In the genomic region with DNA sequence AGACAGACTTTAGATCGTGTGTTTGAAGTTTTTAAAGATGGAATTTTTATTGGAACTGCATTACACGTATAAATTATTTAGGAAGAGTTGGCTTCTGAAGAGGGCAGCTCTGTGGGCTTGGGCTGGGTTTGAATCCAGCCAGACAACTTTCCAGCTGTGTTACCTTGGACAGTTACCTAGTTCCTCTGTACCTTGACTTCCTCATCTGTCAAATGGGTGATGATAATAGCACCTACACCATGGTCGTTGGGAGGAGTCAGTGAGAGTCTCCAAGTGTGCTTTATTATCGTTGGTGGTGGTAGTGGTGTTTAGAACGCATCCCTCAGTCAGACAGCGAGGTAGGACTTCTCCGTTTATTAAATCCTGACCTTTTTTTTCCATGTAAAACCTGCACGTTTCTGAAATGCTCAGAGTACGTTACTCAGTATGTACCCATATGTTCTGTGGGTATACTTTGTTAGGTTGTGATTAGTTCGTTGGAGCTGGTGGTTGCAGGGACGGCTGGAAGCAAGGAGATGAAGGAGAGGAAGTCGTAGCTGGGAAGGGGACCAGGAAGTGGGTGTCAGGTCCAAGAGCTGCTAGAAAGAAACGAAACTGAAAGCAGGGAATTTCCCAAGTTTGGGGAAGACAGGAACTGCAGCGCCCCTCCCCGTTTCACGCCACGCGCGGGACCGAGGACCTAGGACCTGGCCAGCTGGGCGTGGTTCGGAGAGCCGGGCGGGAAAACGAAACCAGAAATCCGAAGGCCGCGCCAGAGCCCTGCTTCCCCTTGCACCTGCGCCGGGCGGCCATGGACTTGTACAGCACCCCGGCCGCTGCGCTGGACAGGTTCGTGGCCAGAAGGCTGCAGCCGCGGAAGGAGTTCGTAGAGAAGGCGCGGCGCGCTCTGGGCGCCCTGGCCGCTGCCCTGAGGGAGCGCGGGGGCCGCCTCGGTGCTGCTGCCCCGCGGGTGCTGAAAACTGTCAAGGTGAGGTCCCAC, we compare ENCODE assay signal across 8 cellular contexts. TPM values are rescaled to one million over a fixed set of nuclear protein-coding genes. Genes with fewer than 3 reads are reported as not detected.
DNase-seq lines count a peak whose midpoint lies in the region; ATAC-seq and TF ChIP-seq lines count a peak whose summit lies in the region.

OAS3 (plus strand) TSS at position 734 of the 979 bp plus-strand sequence; CDS start at position 791, 57 bp downstream.

- CTCF ChIA-PET in T-cell (lab: Charles Lee) = interaction anchor here (0.5 to 1.4 kb wide), 5 partner anchors 31 to 55 kb away, joined by 3 to 6 read pairs (median 4); partner anchors contain the start of genes OAS1 (in 1 of the 2) and OAS2 (in 1 of the 2)

- H3K36me3 ChIP-seq in HUES64 (ENCODE audit: insufficient read depth, low read length) = no peaks in the 10 kb centered on the region
- peaks cover 0 to 14% (median 3%) of the 10 kb centered on the region in 4 donors for H3K36me3 ChIP-seq in upper lobe of left lung

- H3K4me1 ChIP-seq in HUES64 (ENCODE audit: insufficient read depth, low read length) (no peaks in the 10 kb centered on the region), upper lobe of left lung (peaks cover 17 to 28% (median 20%) of the 10 kb centered on the region in 4 donors)

- no peaks in the 10 kb centered on the region for H3K27me3 Mint-ChIP-seq in T-cell
- H3K27me3 Mint-ChIP-seq in progenitor cell of endocrine pancreas = peaks cover 45% of the 10 kb centered on the region

- POLR2A ChIA-PET in T-cell (lab: Charles Lee) = interaction anchor here (0.6 kb wide), 2 partner anchors 40 to 51 kb away, joined by 3 read pairs; no protein-coding TSS in a partner anchor

- H3K4me1 Mint-ChIP-seq in T-cell (peaks cover 33 to 41% (median 40%) of the 10 kb centered on the region in 3 donors), progenitor cell of endocrine pancreas (ENCODE audit: low read depth) (peaks cover 4% of the 10 kb centered on the region)

- H3K4me3 Mint-ChIP-seq in T-cell = peak within 1 kb of the TSS; percentile 85 to 93 (median 91)
- H3K4me3 Mint-ChIP-seq in progenitor cell of endocrine pancreas (ENCODE audit: low read depth) = peak within 1 kb of the TSS; percentile 68

- TF ChIP-seq CTCF in progenitor cell of endocrine pancreas (IDR thresholded peaks at IDR 0.05; ENCODE audit: unreplicated experiment) (no peak), upper lobe of left lung (IDR thresholded peaks at IDR 0.05) (peak in 3 of 6 experiments; percentile 5 to 15 (median 6))

- peaks cover 4% of the 10 kb centered on the region for H3K36me3 Mint-ChIP-seq in T-cell
- no peaks in the 10 kb centered on the region for H3K36me3 Mint-ChIP-seq in progenitor cell of endocrine pancreas (ENCODE audit: insufficient read depth)

- H3K27ac ChIP-seq in HUES64 (ENCODE audit: low read depth, low read length) = no peak within 1 kb of the TSS
- H3K27ac ChIP-seq in upper lobe of left lung = peak within 1 kb of the TSS; percentile 73 to 88 (median 86)

- ATAC-seq in T-cell (replicated peaks in 1 of 4) (peak; percentile 70 to 76 (median 72)), left cardiac atrium (peak; percentile 96 to 97), upper lobe of left lung (ENCODE audit: low FRiP score in 2 of 2) (peak; percentile 91 to 96)

- H3K9me3 ChIP-seq in HUES64 (ENCODE audit: insufficient read depth, low read depth, low read length) (no peaks in the 10 kb centered on the region), upper lobe of left lung (no peaks in the 10 kb centered on the region)

- 19% methylated on average over 50 of the region's 50 CpGs for WGBS in HUES64
- 9 to 22% methylated on average over 22 to 48 of the region's 50 CpGs for WGBS in upper lobe of left lung, 2 donors

- peaks cover 0 to 6% (median 3%) of the 10 kb centered on the region in 3 donors for H3K9me3 Mint-ChIP-seq in T-cell
- peaks cover 3% of the 10 kb centered on the region for H3K9me3 Mint-ChIP-seq in progenitor cell of endocrine pancreas (ENCODE audit: low read depth)

- TF ChIP-seq EP300 in upper lobe of left lung (IDR thresholded peaks at IDR 0.05) = peak in 1 of 4 donors; percentile 51

- peaks cover 29% of the 10 kb centered on the region for H3K27me3 ChIP-seq in HUES64 (ENCODE audit: insufficient read depth, low read length)
- no peaks in the 10 kb centered on the region for H3K27me3 ChIP-seq in upper lobe of left lung

- peak within 1 kb of the TSS; percentile 94 to 95 for H3K27ac Mint-ChIP-seq in T-cell
- no peak within 1 kb of the TSS for H3K27ac Mint-ChIP-seq in progenitor cell of endocrine pancreas

- TF ChIP-seq POLR2A in upper lobe of left lung (IDR thresholded peaks at IDR 0.05) = peak in 2 of 4 donors; percentile 35 to 37

- H3K4me3 ChIP-seq in HUES64 (ENCODE audit: low read length) = peak within 1 kb of the TSS; percentile 55
- peak within 1 kb of the TSS; percentile 65 to 83 (median 69) for H3K4me3 ChIP-seq in upper lobe of left lung

- DNase-seq in NCI-H2081 (lab: John Stamatoyannopoulos, UW) (peak; percentile 27 to 39), NCI-H2081 treated with DMSO at 0.1 percent for 48 hours (lab: John Stamatoyannopoulos, UW) (no peak), T-cell (peak; percentile 24 to 69 (median 51)), amniotic epithelial cell (ENCODE audit: low read depth) (peak; percentile 23), left cardiac atrium (peak; percentile 93), progenitor cell of endocrine pancreas (ENCODE audit: low spot score, unreplicated experiment) (no peak), upper lobe of left lung (peak; percentile 91 to 95)

- peak within 1 kb of the TSS; percentile 38; the same call in 1 of the 2 replicates for H3K9ac ChIP-seq in HUES64 (ENCODE audit: low read depth, low read length)

- intact Hi-C loops in left cardiac atrium (cut with DNase I) = loop anchor here in 1 of 2 donors (2.0 kb wide), 1 partner anchor 41 kb away; the partner anchor contains the start of gene OAS2

RNA-seq across cellular contexts. Expression of gene OAS3, which starts in this region (rescaled TPM):
- 1.0 TPM for polyA plus RNA-seq in HUES64 (2013, experiment 1 of 2)
- polyA plus RNA-seq in HUES64 (2013, experiment 2 of 2) = 1.0 TPM
- total RNA-seq in T-cell (10 to 100 TPM; 18.4 to 38.5 (median 24.5) TPM), left cardiac atrium (10 to 100 TPM in 1 of 2 donors, 1 to 10 TPM in 1; 8.1 to 19.4 TPM), progenitor cell of endocrine pancreas (1.00 and 1.1 TPM in 2 replicates), upper lobe of left lung (10 to 100 TPM; 15.3 to 61.9 (median 28.8) TPM)

Comparison
In these comparisons a context has a peak if more than half of its experiments do, and no peak if none do; other contexts are left out.
1. DNase-seq: peak in NCI-H2081 (2 of 2), T-cell (34 of 34), amniotic epithelial cell (single experiment), left cardiac atrium (single experiment) and upper lobe of left lung (2 of 2); none in NCI-H2081 treated with DMSO at 0.1 percent for 48 hours (single experiment) and progenitor cell of endocrine pancreas (single experiment).
2. Peak in every context shown above with its lines, with median percentiles within 50 percentile points of each other: ATAC-seq.